Comparison of ENCODE assay signal across 17 cellular contexts in genomic region chrX:36856849-36857248, GRCh38.
DNase-seq lines count a peak whose midpoint lies in the region; ATAC-seq and TF ChIP-seq lines count a peak whose summit lies in the region.
"Had no signal": no experiment of that assay in that cellular context is flagged by ENCODE, and none has a peak within 500 bp of the region (broad histone marks: within the 10 kb centered on the region; RNA-seq: fewer than 3 reads in every experiment).

No MANE protein-coding gene starts in this region.

- no peaks in the 10 kb centered on the region for H3K9me3 ChIP-seq in A673 (ENCODE audit: low read depth, low read length, poor library complexity, severe bottlenecking)
- no peaks in the 10 kb centered on the region for H3K9me3 ChIP-seq in IMR-90 (ENCODE audit: control insufficient read depth, insufficient read depth, low read length)
- H3K9me3 ChIP-seq in RWPE2 (ENCODE audit: severe bottlenecking): no peaks in the 10 kb centered on the region

- H3K36me3 ChIP-seq in A673 (ENCODE audit: insufficient read depth, low read length, poor library complexity, severe bottlenecking) (no peaks in the 10 kb centered on the region), IMR-90 (ENCODE audit: control insufficient read depth, insufficient read depth, low read length) (no peaks in the 10 kb centered on the region), RWPE2 (ENCODE audit: low read depth) (no peaks in the 10 kb centered on the region)

- no peak overlapping the region for H3K18ac ChIP-seq in IMR-90 (ENCODE audit: low read depth, low read length)

- no peak overlapping the region for H2BK120ac ChIP-seq in IMR-90 (ENCODE audit: low read depth, low read length)

- intact Hi-C loops in A673 (cut with micrococcal nuclease; ENCODE audit: unreplicated experiment) (no loop called here), IMR-90 (cut with micrococcal nuclease) (no loop called here), posterior cingulate gyrus (cut with DNase I) (no loop called here)

- no peaks in the 10 kb centered on the region for H3K79me1 ChIP-seq in IMR-90 (ENCODE audit: low read depth in 1 of 2, low read length in 2 of 2)

- no peak overlapping the region for H3K14ac ChIP-seq in IMR-90 (replicated peaks; ENCODE audit: low read depth, low read length)

- H2BK20ac ChIP-seq in IMR-90 (ENCODE audit: low read depth, low read length): no peak overlapping the region

- no peaks in the 10 kb centered on the region for H3K9me1 ChIP-seq in IMR-90 (ENCODE audit: insufficient read depth, low read length)

- ATAC-seq in IMR-90 (ENCODE audit: low read depth): no peak
- no peak for ATAC-seq in RWPE2 (ENCODE audit: low read depth)
- ATAC-seq in GM19397 (IDR thresholded peaks at IDR 0.05; ENCODE audit: unreplicated experiment): no peak

- H2AFZ ChIP-seq in IMR-90 (replicated peaks; ENCODE audit: low read length, poor library complexity): no peak overlapping the region

- no peak overlapping the region for H2BK15ac ChIP-seq in IMR-90 (ENCODE audit: low read depth, low read length)

- TF ChIP-seq RAD21 in IMR-90 (IDR thresholded peaks at IDR 0.05; ENCODE audit: low read length): no peak

- no peak overlapping the region for H3K56ac ChIP-seq in IMR-90 (ENCODE audit: extremely low read depth, insufficient read depth, low read length)

- POLR2A ChIA-PET in A673 (lab: Charles Lee; ENCODE audit: low non-redundant PET) (no interaction called here), IMR-90 (lab: Charles Lee; ENCODE audit: unreplicated experiment) (no interaction called here)

- no peak overlapping the region for H3K23ac ChIP-seq in IMR-90 (ENCODE audit: low read depth, low read length)

- no peak overlapping the region for H3K4me2 ChIP-seq in IMR-90 (ENCODE audit: low read depth, low read length)

- H2BK5ac ChIP-seq in IMR-90 (ENCODE audit: low read depth, low read length, poor library complexity, severe bottlenecking): no peak overlapping the region

- dilution Hi-C loops in IMR-90 (cut with HindIII; ENCODE audit: low sequenced_read_pairs, unreplicated experiment): no loop called here

- CTCF ChIA-PET in A673 (lab: Charles Lee): no interaction called here
- CTCF ChIA-PET in IMR-90 (lab: Yijun Ruan, JAX): no interaction called here

- TF ChIP-seq POLR2A in IMR-90 (IDR thresholded peaks at IDR 0.05; ENCODE audit: low read depth, low read length): no peak

- H2AK9ac ChIP-seq in IMR-90 (replicated peaks; ENCODE audit: low read depth, low read length, poor library complexity): no peak overlapping the region

- no peaks in the 10 kb centered on the region for H3K27me3 ChIP-seq in A673 (replicated peaks; ENCODE audit: insufficient read depth, low read depth, low read length, poor library complexity)
- H3K27me3 ChIP-seq in IMR-90 (ENCODE audit: control insufficient read depth, insufficient read depth, low read length): no peaks in the 10 kb centered on the region
- no peaks in the 10 kb centered on the region for H3K27me3 ChIP-seq in RWPE2 (ENCODE audit: insufficient read depth, poor library complexity, severe bottlenecking)

- no peaks in the 10 kb centered on the region for H4K20me1 ChIP-seq in IMR-90 (ENCODE audit: insufficient read depth, low read length)

- H2AK5ac ChIP-seq in IMR-90 (ENCODE audit: low read depth, low read length): no peak overlapping the region

- H3K27ac ChIP-seq in A673 (ENCODE audit: low read depth, low read length, poor library complexity, severe bottlenecking): no peak overlapping the region
- no peak overlapping the region for H3K27ac ChIP-seq in IMR-90 (ENCODE audit: insufficient read depth, low read length)
- no peak overlapping the region for H3K27ac ChIP-seq in RWPE2 (ENCODE audit: poor library complexity, severe bottlenecking)

- no peak overlapping the region for H3K4me3 ChIP-seq in A673 (ENCODE audit: low read depth, low read length, poor library complexity, severe bottlenecking)
- H3K4me3 ChIP-seq in IMR-90 (ENCODE audit: insufficient read depth, low read depth, low read length): no peak overlapping the region
- no peak overlapping the region for H3K4me3 ChIP-seq in RWPE2 (ENCODE audit: severe bottlenecking)

- H4K91ac ChIP-seq in IMR-90 (ENCODE audit: insufficient read depth, low read depth, low read length): no peak overlapping the region

- H4K5ac ChIP-seq in IMR-90 (ENCODE audit: low read depth, low read length): no peak overlapping the region

- BruUV-seq in A673 (replicated peaks; lab: Mats Ljungman, UMichigan) (no TSS peak), IMR-90 (replicated peaks; lab: Mats Ljungman, UMichigan) (no TSS peak)

- peaks cover 18% of the 10 kb centered on the region for H3K4me1 ChIP-seq in A673 (ENCODE audit: insufficient read depth, low read length, poor library complexity, severe bottlenecking)
- H3K4me1 ChIP-seq in IMR-90 (ENCODE audit: control insufficient read depth, insufficient read depth, low read length): no peaks in the 10 kb centered on the region
- H3K4me1 ChIP-seq in RWPE2 (ENCODE audit: insufficient read depth, poor library complexity, severe bottlenecking): no peaks in the 10 kb centered on the region

- H4K8ac ChIP-seq in IMR-90 (ENCODE audit: low read depth in 2 of 2, low read length in 2 of 2): no peak overlapping the region

- TF ChIP-seq CTCF in A673 (conservative IDR thresholded peaks at IDR 0.05; ENCODE audit: low read depth, low read length): peak; percentile 60
- peak; percentile 24; the same call in 1 of the 2 replicates for TF ChIP-seq CTCF in IMR-90 (conservative IDR thresholded peaks at IDR 0.05; ENCODE audit: low read depth, low read length)
- peak; percentile 27 for TF ChIP-seq CTCF in RWPE2 (IDR thresholded peaks at IDR 0.05; ENCODE audit: poor library complexity, severe bottlenecking)

- in situ Hi-C loops in IMR-90 (cut with MboI; ENCODE audit: low sequenced_read_pairs): loop anchor here (25.0 kb wide), 1 partner anchor 1470 kb away; no protein-coding TSS in a partner anchor

- no peak overlapping the region for H3K9ac ChIP-seq in IMR-90 (ENCODE audit: low read depth, low read length)

- no CpG with 5 or more reads among the region's 3 CpGs for WGBS in IMR-90 (ENCODE audit: extremely low coverage in 2 of 2, insufficient read length in 1 of 2), 2 experiments

- no peak overlapping the region for H3K4ac ChIP-seq in IMR-90 (ENCODE audit: low read depth, low read length)

- DNase-seq in A673 (ENCODE audit: low spot score): peak; percentile 51
- peak; percentile 2 for DNase-seq in IMR-90
- DNase-seq in RWPE2 (ENCODE audit: low spot score): no peak
- DNase-seq in glomerular visceral epithelial cell (ENCODE audit: extremely low spot score): peak; percentile 1
- no peak for DNase-seq in NCI-H510A treated with DMSO at 0.1 percent for 48 hours (lab: John Stamatoyannopoulos, UW)
- no peak for DNase-seq in DMS114 treated with DMSO at 0.1 percent for 48 hours (lab: John Stamatoyannopoulos, UW; ENCODE audit: unreplicated experiment)
- DNase-seq in posterior cingulate gyrus: no peak
- DNase-seq: activated B cell treated with CpG ODN at 0.5 μM for 24 hours; activated gamma-delta T cell; DMS79; HCEC 1CT; islet precursor cell; KG1; NCI-H1930; NK-92 treated with Interleukin-12 subunit alpha and Interleukin-12 subunit beta, amount 100 ng/mL, for 24 hours; SW 1271 had no signal

TF ChIP-seq in IMR-90, 13 proteins besides CTCF, POLR2A, EP300 and RAD21:
- TF ChIP-seq RCOR1 (IDR thresholded peaks at IDR 0.05; ENCODE audit: insufficient replicate concordance, low read length): no peak
- no peak for TF ChIP-seq FOS (IDR thresholded peaks at IDR 0.05; ENCODE audit: low read depth, low read length)
- TF ChIP-seq NFE2L2 (IDR thresholded peaks at IDR 0.05; ENCODE audit: low read depth, low read length): no peak
- TF ChIP-seq RFX5 (IDR thresholded peaks at IDR 0.05; ENCODE audit: low read depth, low read length): no peak
- no peak for TF ChIP-seq BHLHE40 (IDR thresholded peaks at IDR 0.05; ENCODE audit: low read depth, low read length)
- TF ChIP-seq CEBPB (IDR thresholded peaks at IDR 0.05; ENCODE audit: low read depth, low read length): no peak

Comparison
In these comparisons a context has a peak if more than half of its experiments do, and no peak if none do; other contexts are left out.
1. DNase-seq: peak in A673 (single experiment), IMR-90 (single experiment) and glomerular visceral epithelial cell (single experiment); none in RWPE2 (single experiment), NCI-H510A treated with DMSO at 0.1 percent for 48 hours (single experiment), DMS114 treated with DMSO at 0.1 percent for 48 hours (single experiment) and posterior cingulate gyrus (0 of 10).
2. Peak in every context shown above with its lines, with median percentiles within 50 percentile points of each other: CTCF ChIP-seq.